Comparison of ENCODE assay signal across 17 cellular contexts in the genomic region with DNA sequence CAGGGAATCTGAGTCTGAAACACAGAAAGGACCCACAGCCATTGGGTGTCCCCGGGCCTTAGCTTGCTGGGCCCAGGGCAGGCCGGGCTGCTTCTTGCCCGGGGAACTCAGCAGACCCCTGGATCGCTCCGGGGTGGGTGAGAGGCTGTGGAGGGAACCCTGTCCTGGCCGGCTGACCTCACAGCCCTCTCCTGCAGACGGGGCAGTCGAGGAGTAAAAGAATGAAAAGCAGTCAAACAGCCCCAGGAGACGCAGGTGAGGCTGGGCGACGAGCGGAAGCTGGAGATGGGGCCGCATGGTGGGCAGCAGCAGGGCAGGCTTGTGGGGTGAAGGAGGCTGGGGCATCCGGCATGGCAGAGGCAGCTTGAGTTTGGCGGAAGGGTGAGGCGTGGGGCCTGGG. TPM values are rescaled to one million over a fixed set of nuclear protein-coding genes. Genes with fewer than 3 reads are reported as not detected.
DNase-seq lines count a peak whose midpoint lies in the region; ATAC-seq and TF ChIP-seq lines count a peak whose summit lies in the region.
"Had no signal": no experiment of that assay in that cellular context is flagged by ENCODE, and none has a peak within 500 bp of the region (broad histone marks: within the 10 kb centered on the region; RNA-seq: fewer than 3 reads in every experiment).

No MANE protein-coding gene starts in this region.

- no peaks in the 10 kb centered on the region for H3K36me3 Mint-ChIP-seq in WTC11
- H3K36me3 Mint-ChIP-seq: CD4-positive, alpha-beta memory T cell had no signal

- no TSS peak for BruUV-seq in PC-9 (replicated peaks; lab: Mats Ljungman, UMichigan)

- no peaks in the 10 kb centered on the region for H3K9me3 Mint-ChIP-seq in WTC11
- H3K9me3 Mint-ChIP-seq: CD4-positive, alpha-beta memory T cell had no signal

- DNase-seq in WTC11 (ENCODE audit: low spot score) (no peak), PC-9 (no peak)
- DNase-seq: C1 segment of cervical spinal cord, Calu3, DMS53, GF-D8, GOT3, H7, HCEC 1CT had no signal

- H3K4me3 Mint-ChIP-seq in WTC11, result no peak overlapping the region
- H3K4me3 Mint-ChIP-seq: B cell; CD4-positive, alpha-beta memory T cell had no signal

- H3K9ac ChIP-seq in BLaER1 (peak overlapping the region; percentile 24; the same call in 1 of the 2 replicates), neural cell (ENCODE audit: low read length) (peak overlapping the region; percentile 52)

- no peaks in the 10 kb centered on the region for H4K20me1 ChIP-seq in BLaER1
- H4K20me1 ChIP-seq in neural cell (ENCODE audit: insufficient read depth), result no peaks in the 10 kb centered on the region
- H4K20me1 ChIP-seq in PC-9 (ENCODE audit: insufficient read depth), result peaks cover 3% of the 10 kb centered on the region; the same call in 1 of the 2 replicates

- H3K4me3 ChIP-seq in BLaER1 (no peak overlapping the region), neural cell (ENCODE audit: low read length) (peak overlapping the region; percentile 22), PC-9 (no peak overlapping the region)

- TF ChIP-seq RAD21 in neural cell (conservative IDR thresholded peaks at IDR 0.05), result no peak

- H3F3A ChIP-seq in neural cell (ENCODE audit: insufficient read depth, low read length, poor library complexity, severe bottlenecking), result no peaks in the 10 kb centered on the region
- H3F3A ChIP-seq in PC-9 (ENCODE audit: insufficient read depth, low read depth), result no peaks in the 10 kb centered on the region

- H3K27ac Mint-ChIP-seq in WTC11, result peak overlapping the region; percentile 72; the same call in 1 of the 2 replicates
- H3K27ac Mint-ChIP-seq: B cell had no signal

- POLR2A ChIA-PET in WTC11 (lab: Charles Lee) (no interaction called here), PC-9 (lab: Charles Lee; ENCODE audit: unreplicated experiment) (no interaction called here)

- H3K9me3 ChIP-seq in BLaER1 (no peaks in the 10 kb centered on the region), neural cell (ENCODE audit: low read length) (no peaks in the 10 kb centered on the region), PC-9 (ENCODE audit: insufficient read depth, low read depth) (no peaks in the 10 kb centered on the region)

- TF ChIP-seq CTCF in WTC11 (IDR thresholded peaks at IDR 0.05) (no peak), neural cell (IDR thresholded peaks at IDR 0.05; ENCODE audit: poor library complexity, severe bottlenecking) (no peak), PC-9 (conservative IDR thresholded peaks at IDR 0.05) (no peak)

- H3K9me2 ChIP-seq in neural cell (ENCODE audit: insufficient read depth, low read length) (no peaks in the 10 kb centered on the region), PC-9 (ENCODE audit: insufficient read depth) (no peaks in the 10 kb centered on the region)

- H3K27me3 ChIP-seq in BLaER1, result no peaks in the 10 kb centered on the region
- H3K27me3 ChIP-seq in neural cell (ENCODE audit: insufficient read depth, low read depth, low read length), result no peaks in the 10 kb centered on the region
- peaks cover 98% of the 10 kb centered on the region for H3K27me3 ChIP-seq in PC-9 (ENCODE audit: insufficient read depth, low read depth)

- H3K36me3 ChIP-seq in BLaER1 (no peaks in the 10 kb centered on the region), neural cell (ENCODE audit: insufficient read depth, low read length) (no peaks in the 10 kb centered on the region), PC-9 (ENCODE audit: low read depth) (no peaks in the 10 kb centered on the region)

- no peak for ATAC-seq in WTC11
- no peak for ATAC-seq in HG02981 (IDR thresholded peaks at IDR 0.05; ENCODE audit: unreplicated experiment)
- no peak for ATAC-seq in HG02885 (IDR thresholded peaks at IDR 0.05; ENCODE audit: poor library complexity, unreplicated experiment)

- peak overlapping the region; percentile 63 for H3K27ac ChIP-seq in BLaER1
- H3K27ac ChIP-seq in neural cell (ENCODE audit: low read length), result peak overlapping the region; percentile 82
- H3K27ac ChIP-seq in PC-9, result no peak overlapping the region
- H3K27ac ChIP-seq: 22Rv1 had no signal

- H2AFZ ChIP-seq in neural cell (ENCODE audit: low read depth, low read length), result peak overlapping the region; percentile 21
- H2AFZ ChIP-seq in PC-9, result no peak overlapping the region

- no peaks in the 10 kb centered on the region for H3K79me2 ChIP-seq in neural cell (replicated peaks; ENCODE audit: insufficient read depth, low read length)
- H3K79me2 ChIP-seq in PC-9 (ENCODE audit: low read depth), result no peaks in the 10 kb centered on the region

- intact Hi-C loops in PC-9 (cut with micrococcal nuclease; ENCODE audit: unreplicated experiment), result no loop called here

- H3K4me2 ChIP-seq in BLaER1 (peak overlapping the region; percentile 94), neural cell (ENCODE audit: low read length) (no peak overlapping the region), PC-9 (no peak overlapping the region)

- no peak for TF ChIP-seq EP300 in neural cell (conservative IDR thresholded peaks at IDR 0.05; ENCODE audit: poor library complexity, severe bottlenecking)

- peaks cover 85% of the 10 kb centered on the region for H3K4me1 ChIP-seq in BLaER1
- no peaks in the 10 kb centered on the region for H3K4me1 ChIP-seq in PC-9 (replicated peaks; ENCODE audit: insufficient read depth)

- H3K27me3 Mint-ChIP-seq in WTC11 (ENCODE audit: low read depth), result no peaks in the 10 kb centered on the region
- H3K27me3 Mint-ChIP-seq: B cell had no signal

- CTCF ChIA-PET in WTC11 (lab: Charles Lee) (interaction anchor here (1.1 to 1.6 kb wide), 5 partner anchors 9 to 175 kb away, joined by 3 to 10 read pairs (median 3); no protein-coding TSS in a partner anchor), PC-9 (lab: Charles Lee) (no interaction called here)

- H3K4me1 Mint-ChIP-seq in WTC11, result peaks cover 5% of the 10 kb centered on the region; the same call in 1 of the 2 replicates
- H3K4me1 Mint-ChIP-seq: CD4-positive, alpha-beta memory T cell had no signal

TF ChIP-seq in WTC11, 78 proteins besides CTCF, POLR2A, EP300 and RAD21:
- TF ChIP-seq, protein P1, sequence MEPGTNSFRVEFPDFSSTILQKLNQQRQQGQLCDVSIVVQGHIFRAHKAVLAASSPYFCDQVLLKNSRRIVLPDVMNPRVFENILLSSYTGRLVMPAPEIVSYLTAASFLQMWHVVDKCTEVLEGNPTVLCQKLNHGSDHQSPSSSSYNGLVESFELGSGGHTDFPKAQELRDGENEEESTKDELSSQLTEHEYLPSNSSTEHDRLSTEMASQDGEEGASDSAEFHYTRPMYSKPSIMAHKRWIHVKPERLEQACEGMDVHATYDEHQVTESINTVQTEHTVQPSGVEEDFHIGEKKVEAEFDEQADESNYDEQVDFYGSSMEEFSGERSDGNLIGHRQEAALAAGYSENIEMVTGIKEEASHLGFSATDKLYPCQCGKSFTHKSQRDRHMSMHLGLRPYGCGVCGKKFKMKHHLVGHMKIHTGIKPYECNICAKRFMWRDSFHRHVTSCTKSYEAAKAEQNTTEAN (CRISPR knock-in tag; IDR thresholded peaks at IDR 0.05), result no peak
- TF ChIP-seq NFE2L1 (CRISPR knock-in tag; IDR thresholded peaks at IDR 0.05), result no peak
- TF ChIP-seq, protein P2, sequence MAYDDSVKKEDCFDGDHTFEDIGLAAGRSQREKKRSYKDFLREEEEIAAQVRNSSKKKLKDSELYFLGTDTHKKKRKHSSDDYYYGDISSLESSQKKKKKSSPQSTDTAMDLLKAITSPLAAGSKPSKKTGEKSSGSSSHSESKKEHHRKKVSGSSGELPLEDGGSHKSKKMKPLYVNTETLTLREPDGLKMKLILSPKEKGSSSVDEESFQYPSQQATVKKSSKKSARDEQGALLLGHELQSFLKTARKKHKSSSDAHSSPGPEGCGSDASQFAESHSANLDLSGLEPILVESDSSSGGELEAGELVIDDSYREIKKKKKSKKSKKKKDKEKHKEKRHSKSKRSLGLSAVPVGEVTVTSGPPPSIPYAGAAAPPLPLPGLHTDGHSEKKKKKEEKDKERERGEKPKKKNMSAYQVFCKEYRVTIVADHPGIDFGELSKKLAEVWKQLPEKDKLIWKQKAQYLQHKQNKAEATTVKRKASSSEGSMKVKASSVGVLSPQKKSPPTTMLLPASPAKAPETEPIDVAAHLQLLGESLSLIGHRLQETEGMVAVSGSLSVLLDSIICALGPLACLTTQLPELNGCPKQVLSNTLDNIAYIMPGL (CRISPR knock-in tag; IDR thresholded peaks at IDR 0.05), result no peak
- no peak for TF ChIP-seq NR1H2 (CRISPR knock-in tag; IDR thresholded peaks at IDR 0.05)
- TF ChIP-seq ZNF232 (CRISPR knock-in tag; IDR thresholded peaks at IDR 0.05), result no peak
- no peak for TF ChIP-seq SP1 (CRISPR knock-in tag; conservative IDR thresholded peaks at IDR 0.05)

TF ChIP-seq in neural cell, 6 proteins besides CTCF, POLR2A, EP300 and RAD21 (continues in another document):
- TF ChIP-seq, protein P3, sequence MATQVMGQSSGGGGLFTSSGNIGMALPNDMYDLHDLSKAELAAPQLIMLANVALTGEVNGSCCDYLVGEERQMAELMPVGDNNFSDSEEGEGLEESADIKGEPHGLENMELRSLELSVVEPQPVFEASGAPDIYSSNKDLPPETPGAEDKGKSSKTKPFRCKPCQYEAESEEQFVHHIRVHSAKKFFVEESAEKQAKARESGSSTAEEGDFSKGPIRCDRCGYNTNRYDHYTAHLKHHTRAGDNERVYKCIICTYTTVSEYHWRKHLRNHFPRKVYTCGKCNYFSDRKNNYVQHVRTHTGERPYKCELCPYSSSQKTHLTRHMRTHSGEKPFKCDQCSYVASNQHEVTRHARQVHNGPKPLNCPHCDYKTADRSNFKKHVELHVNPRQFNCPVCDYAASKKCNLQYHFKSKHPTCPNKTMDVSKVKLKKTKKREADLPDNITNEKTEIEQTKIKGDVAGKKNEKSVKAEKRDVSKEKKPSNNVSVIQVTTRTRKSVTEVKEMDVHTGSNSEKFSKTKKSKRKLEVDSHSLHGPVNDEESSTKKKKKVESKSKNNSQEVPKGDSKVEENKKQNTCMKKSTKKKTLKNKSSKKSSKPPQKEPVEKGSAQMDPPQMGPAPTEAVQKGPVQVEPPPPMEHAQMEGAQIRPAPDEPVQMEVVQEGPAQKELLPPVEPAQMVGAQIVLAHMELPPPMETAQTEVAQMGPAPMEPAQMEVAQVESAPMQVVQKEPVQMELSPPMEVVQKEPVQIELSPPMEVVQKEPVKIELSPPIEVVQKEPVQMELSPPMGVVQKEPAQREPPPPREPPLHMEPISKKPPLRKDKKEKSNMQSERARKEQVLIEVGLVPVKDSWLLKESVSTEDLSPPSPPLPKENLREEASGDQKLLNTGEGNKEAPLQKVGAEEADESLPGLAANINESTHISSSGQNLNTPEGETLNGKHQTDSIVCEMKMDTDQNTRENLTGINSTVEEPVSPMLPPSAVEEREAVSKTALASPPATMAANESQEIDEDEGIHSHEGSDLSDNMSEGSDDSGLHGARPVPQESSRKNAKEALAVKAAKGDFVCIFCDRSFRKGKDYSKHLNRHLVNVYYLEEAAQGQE (IDR thresholded peaks at IDR 0.05; ENCODE audit: borderline replicate concordance), result no peak
- TF ChIP-seq POLR2AphosphoS5 (IDR thresholded peaks at IDR 0.05) (no peak), EZH2 (IDR thresholded peaks at IDR 0.05; ENCODE audit: borderline replicate concordance, insufficient read depth, low read length, poor library complexity, severe bottlenecking) (no peak), SMC3 (conservative IDR thresholded peaks at IDR 0.05; ENCODE audit: poor library complexity) (no peak), TAF1 (IDR thresholded peaks at IDR 0.05; ENCODE audit: low read depth) (no peak)

RNA-seq across cellular contexts. Expression of a gene that starts 57.0 kb away (rescaled TPM):
- total RNA-seq in WTC11 (2021) (36.4 to 53.4 TPM (median 39.5 TPM) in 3 replicates), PC-9 (2021) (0.17 and 0.53 TPM in 2 replicates)
- 11.2 and 12.2 TPM in 2 replicates for polyA plus RNA-seq in neural cell
- 24.1 and 31.9 TPM in 2 replicates for polyA minus RNA-seq in neural cell
- total RNA-seq: B cell had no signal
- polyA plus RNA-seq: AG04450 had no signal

Comparison
In these comparisons a context has a peak if more than half of its experiments do, and no peak if none do; other contexts are left out.
1. RNA of a gene that starts 57.0 kb away (total RNA-seq): 36.4 to 53.4 TPM in WTC11; 0.17 to 0.53 TPM in PC-9; every median in the first group is over 10 times any median in the second.